ENCODE assay signal across 8 cellular contexts in genomic region chr5:35926389-35927051, GRCh38. TPM values are rescaled to one million over a fixed set of nuclear protein-coding genes. Genes with fewer than 3 reads are reported as not detected.
DNase-seq lines count a peak whose midpoint lies in the region; ATAC-seq lines count a peak whose summit lies in the region.

No MANE protein-coding gene starts in this region.

- peak; percentile 71 for DNase-seq in DMS53 treated with DMSO at 0.1 percent for 48 hours (lab: John Stamatoyannopoulos, UW; ENCODE audit: unreplicated experiment)
- DNase-seq in M059J (ENCODE audit: low read depth): peak; percentile 69
- DNase-seq in SK-N-MC (ENCODE audit: low read depth, low spot score): peak; percentile 30
- no peak for DNase-seq in activated naive CD8-positive, alpha-beta T cell treated with anti-CD3 and anti-CD28 coated beads, Interleukin-2, amount 10 ng/mL, durations not matched to agents 7 days and 5 days
- no peak for DNase-seq in left cardiac atrium
- DNase-seq in renal cortical epithelial cell (ENCODE audit: low read depth): peak; percentile 29

- no peak overlapping the region for H3K27ac Mint-ChIP-seq in activated naive CD8-positive, alpha-beta T cell treated with anti-CD3 and anti-CD28 coated beads, Interleukin-2, amount 10 ng/mL, durations not matched to agents 7 days and 5 days

- H3K4me1 Mint-ChIP-seq in activated naive CD8-positive, alpha-beta T cell treated with anti-CD3 and anti-CD28 coated beads, Interleukin-2, amount 10 ng/mL, durations not matched to agents 7 days and 5 days: peaks cover 22% of the 10 kb centered on the region

- H3K9me3 Mint-ChIP-seq in activated naive CD8-positive, alpha-beta T cell treated with anti-CD3 and anti-CD28 coated beads, Interleukin-2, amount 10 ng/mL, durations not matched to agents 7 days and 5 days: no peaks in the 10 kb centered on the region

- ATAC-seq in GM21576 (IDR thresholded peaks at IDR 0.05; ENCODE audit: unreplicated experiment): peak; percentile 48
- peak; percentile 37 for ATAC-seq in activated naive CD8-positive, alpha-beta T cell treated with anti-CD3 and anti-CD28 coated beads, Interleukin-2, amount 10 ng/mL, durations not matched to agents 7 days and 5 days (ENCODE audit: low read depth)
- ATAC-seq in left cardiac atrium: peak; percentile 76 to 78
- no peak for ATAC-seq in GM21360 (IDR thresholded peaks at IDR 0.05; ENCODE audit: unreplicated experiment)

- no peak overlapping the region for H3K27ac ChIP-seq in SK-N-MC

- no peak overlapping the region for H3K4me3 ChIP-seq in SK-N-MC

- H3K36me3 Mint-ChIP-seq in activated naive CD8-positive, alpha-beta T cell treated with anti-CD3 and anti-CD28 coated beads, Interleukin-2, amount 10 ng/mL, durations not matched to agents 7 days and 5 days: no peaks in the 10 kb centered on the region

- H3K27me3 Mint-ChIP-seq in activated naive CD8-positive, alpha-beta T cell treated with anti-CD3 and anti-CD28 coated beads, Interleukin-2, amount 10 ng/mL, durations not matched to agents 7 days and 5 days: peaks cover 5% of the 10 kb centered on the region

- intact Hi-C loops in left cardiac atrium (cut with DNase I): loop anchor here (5.0 to 10.0 kb wide), 6 partner anchors 149 to 1452 kb away; partner anchors contain the start of gene SPEF2 (in 1 of the 2)

- H3K36me3 ChIP-seq in SK-N-MC (ENCODE audit: insufficient read depth, low read length): no peaks in the 10 kb centered on the region

- peak overlapping the region; percentile 67 for H3K4me3 Mint-ChIP-seq in activated naive CD8-positive, alpha-beta T cell treated with anti-CD3 and anti-CD28 coated beads, Interleukin-2, amount 10 ng/mL, durations not matched to agents 7 days and 5 days

- POLR2A ChIA-PET in activated naive CD8-positive, alpha-beta T cell treated with anti-CD3 and anti-CD28 coated beads, Interleukin-2, amount 10 ng/mL, durations not matched to agents 7 days and 5 days (lab: Charles Lee): interaction anchor here (1.2 to 2.2 kb wide), 2 partner anchors 142 to 275 kb away, joined by 4 to 7 read pairs; no protein-coding TSS in a partner anchor

- no peak overlapping the region for H3K9ac ChIP-seq in SK-N-MC (ENCODE audit: insufficient read length)

- H3K9me3 ChIP-seq in SK-N-MC (ENCODE audit: low read depth, low read length): no peaks in the 10 kb centered on the region

RNA-seq across cellular contexts. Expression of gene CAPSL, which starts 11.9 kb away (rescaled TPM):
- 0.37 and 0.62 TPM in 2 replicates for total RNA-seq in M059J (2014; rRNA removed; shearing (Covaris generic))
- not detected for total RNA-seq in activated naive CD8-positive, alpha-beta T cell treated with anti-CD3 and anti-CD28 coated beads, Interleukin-2, amount 10 ng/mL, durations not matched to agents 7 days and 5 days
- total RNA-seq in left cardiac atrium (not detected), renal cortical epithelial cell (not detected in 2 replicates)

Comparison
In these comparisons a context has a peak if more than half of its experiments do, and no peak if none do; other contexts are left out.
1. DNase-seq: peak in DMS53 treated with DMSO at 0.1 percent for 48 hours (single experiment), M059J (single experiment), SK-N-MC (single experiment) and renal cortical epithelial cell (single experiment); none in activated naive CD8-positive, alpha-beta T cell treated with anti-CD3 and anti-CD28 coated beads, Interleukin-2, amount 10 ng/mL, durations not matched to agents 7 days and 5 days (single experiment) and left cardiac atrium (single experiment).